ENCODE assay signal across 11 cellular contexts in the genomic region with DNA sequence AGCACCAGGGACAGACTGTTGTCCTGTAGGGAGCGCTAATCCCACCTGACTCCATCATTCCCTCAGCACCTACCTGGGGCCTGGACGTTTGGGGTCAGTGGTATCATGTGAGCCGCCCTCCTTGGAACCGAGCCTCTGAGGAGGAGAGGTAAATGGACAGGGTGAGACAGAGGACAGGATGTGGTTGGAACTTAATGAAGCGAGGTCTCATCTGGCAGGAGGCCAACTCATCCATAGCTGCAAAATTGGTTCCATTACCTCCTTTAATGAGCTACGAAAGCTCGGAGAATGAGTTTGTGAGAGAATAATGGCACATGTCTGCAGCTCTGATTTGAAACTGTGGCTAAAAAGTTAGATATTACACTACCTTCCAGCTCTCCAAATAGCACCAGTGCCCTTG. TPM values are rescaled to one million over a fixed set of nuclear protein-coding genes. Genes with fewer than 3 reads are reported as not detected.
DNase-seq lines count a peak whose midpoint lies in the region; ATAC-seq and TF ChIP-seq lines count a peak whose summit lies in the region.
"Had no signal": no experiment of that assay in that cellular context is flagged by ENCODE, and none has a peak within 500 bp of the region (broad histone marks: within the 10 kb centered on the region; RNA-seq: fewer than 3 reads in every experiment).

No MANE protein-coding gene starts in this region.

- H3K4me1 ChIP-seq in mammary epithelial cell (ENCODE audit: insufficient read depth, low read length): peaks cover 76% of the 10 kb centered on the region

- BruUV-seq in mammary epithelial cell (replicated peaks; lab: Mats Ljungman, UMichigan) (no TSS peak), MCF 10A (replicated peaks; lab: Mats Ljungman, UMichigan) (no TSS peak)

- no peaks in the 10 kb centered on the region for H4K20me1 ChIP-seq in mammary epithelial cell (ENCODE audit: insufficient read depth, low read length)

- CTCF ChIA-PET in mammary epithelial cell (lab: Charles Lee; ENCODE audit: low non-redundant PET) (no interaction called here), MCF 10A (lab: Yijun Ruan, JAX) (interaction anchor here (0.6 to 7.7 kb wide), 2 partner anchors 16 to 321 kb away, joined by 3 to 61 read pairs; a partner anchor contains a TSS)

- peaks cover 25% of the 10 kb centered on the region for H3K4me1 Mint-ChIP-seq in MCF 10A (ENCODE audit: insufficient read depth, unreplicated experiment)

- no peak for ATAC-seq in GM21423 (IDR thresholded peaks at IDR 0.05; ENCODE audit: unreplicated experiment)

- in situ Hi-C loops in mammary epithelial cell (cut with MboI; ENCODE audit: low sequenced_read_pairs in 2 of 2): no loop called here
- in situ Hi-C loops in astrocyte of the cerebellum (cut with HindIII; ENCODE audit: low sequenced_read_pairs): no loop called here

- H3K9me3 Mint-ChIP-seq in MCF 10A (ENCODE audit: unreplicated experiment): no peaks in the 10 kb centered on the region

- H3K4me3 Mint-ChIP-seq in MCF 10A (ENCODE audit: unreplicated experiment): no peak overlapping the region

- H3K27me3 ChIP-seq in mammary epithelial cell (ENCODE audit: insufficient read depth, low read length): no peaks in the 10 kb centered on the region

- H3K4me3 ChIP-seq in mammary epithelial cell (replicated peaks in 1 of 3; ENCODE audit: insufficient read depth in 1 of 3, low read depth in 2 of 3, low read length in 3 of 3) (no peak overlapping the region), astrocyte of the cerebellum (ENCODE audit: low read depth, low read length) (no peak overlapping the region), retinal pigment epithelial cell (ENCODE audit: low read length) (no peak overlapping the region)

- H3K9me3 ChIP-seq in mammary epithelial cell (replicated peaks; ENCODE audit: insufficient read depth, low read length): no peaks in the 10 kb centered on the region

- peaks cover 3% of the 10 kb centered on the region for H3K36me3 ChIP-seq in mammary epithelial cell (ENCODE audit: insufficient read depth, low read length)

- no peak overlapping the region for H3K27ac Mint-ChIP-seq in MCF 10A (ENCODE audit: low read depth, unreplicated experiment)

- 18% methylated on average over 7 of the region's 7 CpGs for WGBS in mammary epithelial cell (ENCODE audit: low coverage, missing lambda C conversion rate)

- no peak overlapping the region for H3K27ac ChIP-seq in mammary epithelial cell (ENCODE audit: insufficient read depth, low read depth, low read length)

- intact Hi-C loops in mammary epithelial cell (cut with micrococcal nuclease): no loop called here
- intact Hi-C loops in MCF 10A (cut with micrococcal nuclease): no loop called here

- peaks cover 21% of the 10 kb centered on the region for H3K36me3 Mint-ChIP-seq in MCF 10A (ENCODE audit: insufficient read depth, unreplicated experiment)

- no peak overlapping the region for H3K9ac ChIP-seq in mammary epithelial cell (ENCODE audit: insufficient read depth, low read length)

- DNase-seq in mammary epithelial cell (no peak), MCF 10A (ENCODE audit: unreplicated experiment) (no peak), NCI-H1436 treated with DMSO at 0.1 percent for 48 hours (lab: John Stamatoyannopoulos, UW) (peak; percentile 1), astrocyte of the cerebellum (ENCODE audit: low read depth) (peak; percentile 71), retinal pigment epithelial cell (ENCODE audit: low read depth) (no peak), SKM-1 (lab: John Stamatoyannopoulos, UW; ENCODE audit: unreplicated experiment) (no peak)
- DNase-seq in effector CD4-positive, alpha-beta T cell: no peak
- DNase-seq: activated CD4-positive, alpha-beta T cell treated with anti-CD3 and anti-CD28 coated beads, Interleukin-2, amount 50 U/mL, for 1 hour; NCI-H524; stimulated activated naive CD4-positive, alpha-beta T cell had no signal

- dilution Hi-C loops in mammary epithelial cell (cut with HindIII; ENCODE audit: low sequenced_read_pairs): no loop called here

- no peak overlapping the region for H2AFZ ChIP-seq in mammary epithelial cell (ENCODE audit: low read depth, low read length)

- H3K79me2 ChIP-seq in mammary epithelial cell (ENCODE audit: insufficient read depth, low read length): peaks cover 92% of the 10 kb centered on the region

- POLR2A ChIA-PET in MCF 10A (lab: Yijun Ruan, JAX): no interaction called here

- H3K4me2 ChIP-seq in mammary epithelial cell (ENCODE audit: insufficient read depth, low read depth, low read length): peak overlapping the region; percentile 57

- TF ChIP-seq CTCF in mammary epithelial cell (conservative IDR thresholded peaks at IDR 0.05 in 1 of 2, IDR thresholded peaks at IDR 0.05 in 1 of 2; ENCODE audit: extremely low read depth in 1 of 2, insufficient read depth in 1 of 2, low read depth in 1 of 2, low read length in 2 of 2) (no peak), MCF 10A (IDR thresholded peaks at IDR 0.05; ENCODE audit: unreplicated experiment) (no peak), astrocyte of the cerebellum (IDR thresholded peaks at IDR 0.05; ENCODE audit: low read depth, low read length, missing control alignments) (peak; percentile 6), retinal pigment epithelial cell (conservative IDR thresholded peaks at IDR 0.05; ENCODE audit: low read depth, low read length) (peak; percentile 20)

- H3K27me3 Mint-ChIP-seq in MCF 10A (ENCODE audit: insufficient read depth, unreplicated experiment): no peaks in the 10 kb centered on the region

RNA-seq across cellular contexts. Expression of a gene that starts 14.0 kb away (rescaled TPM):
- total RNA-seq in mammary epithelial cell (100 to 1,000 TPM in 1 of 2 donors, 10 to 100 TPM in 1; 94.9 to 138 TPM), MCF 10A (2022) (53.9 and 54.4 TPM in 2 replicates)
- polyA plus RNA-seq in mammary epithelial cell: 259 TPM
- polyA minus RNA-seq in mammary epithelial cell: 258 TPM

RNA-seq across cellular contexts. Expression of a gene that starts 19.3 kb away (rescaled TPM):
- total RNA-seq in mammary epithelial cell: 1 to 10 TPM; 1.8 to 2.8 TPM
- 3.6 TPM for polyA plus RNA-seq in mammary epithelial cell
- polyA minus RNA-seq in mammary epithelial cell: 8.8 TPM
- 0.26 and 0.59 TPM in 2 replicates for total RNA-seq in MCF 10A (2022)

RNA-seq across cellular contexts. Expression of a gene that starts 43.8 kb away (rescaled TPM):
- under 1 TPM; 0.17 to 0.38 TPM for total RNA-seq in mammary epithelial cell
- polyA plus RNA-seq in mammary epithelial cell: 0.08 TPM
- not detected for polyA minus RNA-seq in mammary epithelial cell
- total RNA-seq in MCF 10A (2022): 0.14 and 0.34 TPM in 2 replicates

Comparison
In these comparisons a context has a peak if more than half of its experiments do, and no peak if none do; other contexts are left out.
1. DNase-seq: peak in NCI-H1436 treated with DMSO at 0.1 percent for 48 hours (single experiment) and astrocyte of the cerebellum (single experiment); none in mammary epithelial cell (single experiment), MCF 10A (single experiment), retinal pigment epithelial cell (single experiment), SKM-1 (single experiment) and effector CD4-positive, alpha-beta T cell (single experiment).
2. CTCF ChIP-seq: peak in astrocyte of the cerebellum (single experiment) and retinal pigment epithelial cell (single experiment); none in mammary epithelial cell (0 of 2) and MCF 10A (single experiment).